10 cellular contexts compared by ENCODE assay signal in the genomic region with DNA sequence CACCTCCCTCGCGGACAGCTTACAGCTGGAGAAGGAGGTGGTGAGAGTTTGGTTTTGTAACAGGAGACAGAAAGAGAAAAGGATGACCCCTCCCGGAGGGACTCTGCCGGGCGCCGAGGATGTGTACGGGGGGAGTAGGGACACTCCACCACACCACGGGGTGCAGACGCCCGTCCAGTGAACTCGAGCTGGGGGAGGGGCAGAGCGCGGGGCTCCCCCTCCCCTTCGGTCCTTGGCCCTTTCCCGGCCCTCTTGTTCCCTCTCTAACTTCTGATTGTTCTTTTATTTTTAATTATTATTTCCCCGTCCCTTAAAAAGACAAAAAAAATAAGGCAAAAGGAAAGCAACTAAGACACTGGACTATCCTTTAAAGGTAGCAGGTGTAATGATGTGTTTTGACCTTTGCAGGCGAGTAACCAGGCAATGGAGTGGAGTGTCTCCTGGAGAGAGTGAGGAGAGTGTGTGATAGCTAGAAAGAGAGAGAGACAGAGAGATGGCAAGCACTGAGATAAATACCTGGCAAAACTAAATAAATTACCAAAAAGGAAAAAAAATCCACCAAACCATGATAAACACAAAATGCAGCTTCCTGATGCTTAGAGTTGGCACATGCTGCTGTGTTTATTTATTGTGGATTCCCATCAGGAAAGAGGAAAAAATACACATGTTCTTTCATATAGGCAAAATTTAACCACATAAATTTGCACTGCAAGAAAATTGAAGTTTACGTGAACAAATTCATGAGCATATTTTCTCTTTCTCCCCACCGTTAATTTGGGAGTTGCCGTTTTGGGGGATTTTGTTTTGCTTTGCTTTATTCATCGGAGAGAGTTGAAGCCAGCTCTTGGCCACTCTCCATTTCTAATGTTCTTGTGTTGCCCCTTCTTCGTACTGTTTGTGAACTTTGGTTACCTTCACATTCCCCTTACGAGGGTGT. TPM values are rescaled to one million over a fixed set of nuclear protein-coding genes. Genes with fewer than 3 reads are reported as not detected.
A peak's percentile ranks its signal among the peaks of the same experiment; 100 is the strongest.
DNase-seq lines count a peak whose midpoint lies in the region; ATAC-seq lines count a peak whose summit lies in the region.
"Had no signal": no experiment of that assay in that cellular context is flagged by ENCODE, and none has a peak within 500 bp of the region (broad histone marks: within the 10 kb centered on the region; RNA-seq: fewer than 3 reads in every experiment).

No MANE protein-coding gene starts in this region.

- no peak for ATAC-seq in activated naive CD8-positive, alpha-beta T cell treated with anti-CD3 and anti-CD28 coated beads, Interleukin-2, amount 10 ng/mL, durations not matched to agents 7 days and 5 days (ENCODE audit: low read depth)
- no peak for ATAC-seq in activated naive CD8-positive, alpha-beta T cell treated with anti-CD3 and anti-CD28 coated beads, Interleukin-2, amount 50 U/mL, for 24 hours
- no peak for ATAC-seq in aorta (ENCODE audit: low FRiP score)

- POLR2A ChIA-PET in activated naive CD8-positive, alpha-beta T cell treated with anti-CD3 and anti-CD28 coated beads, Interleukin-2, amount 10 ng/mL, durations not matched to agents 7 days and 5 days (lab: Charles Lee), result no interaction called here

- peaks cover 78% of the 10 kb centered on the region for H3K27me3 Mint-ChIP-seq in activated naive CD8-positive, alpha-beta T cell treated with anti-CD3 and anti-CD28 coated beads, Interleukin-2, amount 10 ng/mL, durations not matched to agents 7 days and 5 days
- H3K27me3 Mint-ChIP-seq in activated naive CD8-positive, alpha-beta T cell treated with anti-CD3 and anti-CD28 coated beads, Interleukin-2, amount 50 U/mL, for 24 hours, result peaks cover 75% of the 10 kb centered on the region

- no peak overlapping the region for H3K9ac ChIP-seq in NT2/D1 (ENCODE audit: insufficient read length, low read depth)

- DNase-seq in activated naive CD8-positive, alpha-beta T cell treated with anti-CD3 and anti-CD28 coated beads, Interleukin-2, amount 10 ng/mL, durations not matched to agents 7 days and 5 days, result no peak
- no peak for DNase-seq in activated naive CD8-positive, alpha-beta T cell treated with anti-CD3 and anti-CD28 coated beads, Interleukin-2, amount 50 U/mL, for 24 hours
- DNase-seq in NT2/D1 (ENCODE audit: low read depth, low spot score) (no peak), aorta (no peak), NCI-H1930 (lab: John Stamatoyannopoulos, UW) (no peak), HuH-7.5 (ENCODE audit: low spot score) (no peak)

- H3K27me3 ChIP-seq in NT2/D1 (ENCODE audit: insufficient read depth, insufficient read length) (peaks cover 91% of the 10 kb centered on the region), aorta (ENCODE audit: control insufficient read depth in 1 of 2, insufficient read depth in 2 of 2, low read length in 1 of 2) (peaks cover 0 to 2% of the 10 kb centered on the region in 2 donors)

- H3K4me1 ChIP-seq in NT2/D1 (ENCODE audit: insufficient read depth, insufficient read length) (peaks cover 8% of the 10 kb centered on the region), aorta (ENCODE audit: control insufficient read depth in 1 of 2, insufficient read depth in 2 of 2, low read length in 2 of 2) (no peaks in the 10 kb centered on the region)

- H3K4me1 Mint-ChIP-seq in activated naive CD8-positive, alpha-beta T cell treated with anti-CD3 and anti-CD28 coated beads, Interleukin-2, amount 10 ng/mL, durations not matched to agents 7 days and 5 days, result peaks cover 23% of the 10 kb centered on the region
- peaks cover 36% of the 10 kb centered on the region for H3K4me1 Mint-ChIP-seq in activated naive CD8-positive, alpha-beta T cell treated with anti-CD3 and anti-CD28 coated beads, Interleukin-2, amount 50 U/mL, for 24 hours

- H3K36me3 Mint-ChIP-seq in activated naive CD8-positive, alpha-beta T cell treated with anti-CD3 and anti-CD28 coated beads, Interleukin-2, amount 10 ng/mL, durations not matched to agents 7 days and 5 days, result peaks cover 1% of the 10 kb centered on the region
- H3K36me3 Mint-ChIP-seq in activated naive CD8-positive, alpha-beta T cell treated with anti-CD3 and anti-CD28 coated beads, Interleukin-2, amount 50 U/mL, for 24 hours (ENCODE audit: low read depth), result no peaks in the 10 kb centered on the region

- H3K9me3 Mint-ChIP-seq in activated naive CD8-positive, alpha-beta T cell treated with anti-CD3 and anti-CD28 coated beads, Interleukin-2, amount 10 ng/mL, durations not matched to agents 7 days and 5 days, result no peaks in the 10 kb centered on the region
- no peaks in the 10 kb centered on the region for H3K9me3 Mint-ChIP-seq in activated naive CD8-positive, alpha-beta T cell treated with anti-CD3 and anti-CD28 coated beads, Interleukin-2, amount 50 U/mL, for 24 hours

- no peaks in the 10 kb centered on the region for H3K9me3 ChIP-seq in NT2/D1 (ENCODE audit: insufficient read depth, low read length)
- H3K9me3 ChIP-seq in iPS-18c (ENCODE audit: control insufficient read depth, insufficient read depth, low read length), result no peaks in the 10 kb centered on the region
- H3K9me3 ChIP-seq in aorta (ENCODE audit: control insufficient read depth, low read length), result no peaks in the 10 kb centered on the region

- intact Hi-C loops in aorta (cut with DNase I), result no loop called here

- H3K27ac ChIP-seq in temporal lobe (ENCODE audit: low read depth, low read length), result peak overlapping the region; percentile 77
- no peak overlapping the region for H3K27ac ChIP-seq in aorta (ENCODE audit: low read depth in 1 of 2, low read length in 2 of 2)

- H3K36me3 ChIP-seq in NT2/D1 (ENCODE audit: insufficient read depth, insufficient read length, low read length) (no peaks in the 10 kb centered on the region), aorta (ENCODE audit: control insufficient read depth in 1 of 2, insufficient read depth in 2 of 2, low read length in 1 of 2) (no peaks in the 10 kb centered on the region)

- no peak overlapping the region for H3K27ac Mint-ChIP-seq in activated naive CD8-positive, alpha-beta T cell treated with anti-CD3 and anti-CD28 coated beads, Interleukin-2, amount 10 ng/mL, durations not matched to agents 7 days and 5 days
- no peak overlapping the region for H3K27ac Mint-ChIP-seq in activated naive CD8-positive, alpha-beta T cell treated with anti-CD3 and anti-CD28 coated beads, Interleukin-2, amount 50 U/mL, for 24 hours

- 11 to 13% methylated on average over 23 of the region's 23 CpGs for WGBS in aorta, 2 donors

- peak overlapping the region; percentile 40 for H3K4me3 ChIP-seq in NT2/D1 (ENCODE audit: insufficient read length, low read depth)
- peak overlapping the region; percentile 50; the same call in 1 of the 2 replicates for H3K4me3 ChIP-seq in iPS-18c (ENCODE audit: insufficient read depth, low read depth, low read length)
- no peak overlapping the region for H3K4me3 ChIP-seq in aorta (ENCODE audit: low read length in 2 of 2)

- peak overlapping the region; percentile 7 for H3K4me3 Mint-ChIP-seq in activated naive CD8-positive, alpha-beta T cell treated with anti-CD3 and anti-CD28 coated beads, Interleukin-2, amount 10 ng/mL, durations not matched to agents 7 days and 5 days
- no peak overlapping the region for H3K4me3 Mint-ChIP-seq in activated naive CD8-positive, alpha-beta T cell treated with anti-CD3 and anti-CD28 coated beads, Interleukin-2, amount 50 U/mL, for 24 hours

RNA-seq across cellular contexts. Expression of a gene that starts 1.9 kb away (rescaled TPM):
- not detected for total RNA-seq in activated naive CD8-positive, alpha-beta T cell treated with anti-CD3 and anti-CD28 coated beads, Interleukin-2, amount 10 ng/mL, durations not matched to agents 7 days and 5 days
- total RNA-seq in temporal lobe (156 TPM), aorta (not detected)
- not detected for polyA plus RNA-seq in aorta
- total RNA-seq: dermis microvascular lymphatic vessel endothelial cell, lung microvascular endothelial cell had no signal

Comparison
In these comparisons a context has a peak if more than half of its experiments do, and no peak if none do; other contexts are left out.
1. H3K4me3 ChIP-seq: peak in NT2/D1 (single experiment) and iPS-18c (single experiment); none in aorta (0 of 2).
2. RNA of a gene that starts 1.9 kb away (total RNA-seq): 156 TPM in temporal lobe (single experiment); not detected in aorta and not detected in activated naive CD8-positive, alpha-beta T cell treated with anti-CD3 and anti-CD28 coated beads, Interleukin-2, amount 10 ng/mL, durations not matched to agents 7 days and 5 days; every median in the first group is over 100 times any median in the second.